ENCODE assay signal across 19 cellular contexts in genomic region chr17:79251824-79252223, GRCh38.
"Had no signal": no experiment of that assay in that cellular context is flagged by ENCODE, and none has a peak within 500 bp of the region (broad histone marks: within the 10 kb centered on the region; RNA-seq: fewer than 3 reads in every experiment).

No MANE protein-coding gene starts in this region.

- ATAC-seq: activated CD4-positive, CD25-positive, alpha-beta regulatory T cell treated with anti-CD3 and anti-CD28 coated beads, Interleukin-2, amount 50 U/mL, for 24 hours; activated CD8-positive, alpha-beta T cell treated with anti-CD3 and anti-CD28 coated beads for 36 hours had no signal

- H3K27ac Mint-ChIP-seq: activated CD8-positive, alpha-beta T cell treated with anti-CD3 and anti-CD28 coated beads for 36 hours; activated naive CD8-positive, alpha-beta T cell treated with anti-CD3 and anti-CD28 coated beads, Interleukin-2, amount 10 ng/mL, durations not matched to agents 7 days and 5 days; T-helper 1 cell treated with Interleukin-12 subunit alpha and Interleukin-12 subunit beta and Interleukin-4 antibody, amounts not matched to agents 30 μg/mL and 1 μg/mL, for 36 hours had no signal

- H3K27ac ChIP-seq: adrenal gland, Peyer's patch had no signal

- H3K4me3 Mint-ChIP-seq: activated CD8-positive, alpha-beta T cell treated with anti-CD3 and anti-CD28 coated beads for 36 hours; activated naive CD8-positive, alpha-beta T cell treated with anti-CD3 and anti-CD28 coated beads, Interleukin-2, amount 10 ng/mL, durations not matched to agents 7 days and 5 days; central memory CD8-positive, alpha-beta T cell; T-helper 1 cell treated with Interleukin-12 subunit alpha and Interleukin-12 subunit beta and Interleukin-4 antibody, amounts not matched to agents 30 μg/mL and 1 μg/mL, for 36 hours had no signal

- DNase-seq: activated CD4-positive, alpha-beta T cell treated with anti-CD3 and anti-CD28 coated beads for 4 hours; activated CD8-positive, alpha-beta memory T cell treated with anti-CD3 and anti-CD28 coated beads, Interleukin-2, amount 50 U/mL, for 4 hours; activated CD8-positive, alpha-beta T cell treated with anti-CD3 and anti-CD28 coated beads for 36 hours; activated naive CD4-positive, alpha-beta T cell treated with anti-CD3 and anti-CD28 coated beads, Interleukin-2, amount 50 U/mL, for 16 hours; activated naive CD8-positive, alpha-beta T cell treated with anti-CD3 and anti-CD28 coated beads, Interleukin-2, amount 10 ng/mL, durations not matched to agents 7 days and 5 days; adrenal gland; anterior cingulate cortex; NCI-H1105 treated with DMSO at 0.1 percent for 48 hours; NCI-H1930; NCI-H345; NCI-H510A; NCI-H526 treated with DMSO at 0.1 percent for 48 hours; NK-92 treated with Interleukin-12 subunit alpha and Interleukin-12 subunit beta, amount 100 ng/mL, for 24 hours; OCI-M1; Peyer's patch; SHP77 treated with DMSO at 0.1 percent for 48 hours had no signal

- H3K27me3 ChIP-seq: Peyer's patch had no signal

- H3K9me3 ChIP-seq: adrenal gland, Peyer's patch had no signal

- H3K36me3 Mint-ChIP-seq: activated naive CD8-positive, alpha-beta T cell treated with anti-CD3 and anti-CD28 coated beads, Interleukin-2, amount 10 ng/mL, durations not matched to agents 7 days and 5 days had no signal

- H3K4me3 ChIP-seq: adrenal gland, Peyer's patch had no signal

- H3K36me3 ChIP-seq: adrenal gland, Peyer's patch had no signal

- H3K9me3 Mint-ChIP-seq: activated CD8-positive, alpha-beta T cell treated with anti-CD3 and anti-CD28 coated beads for 36 hours; activated naive CD8-positive, alpha-beta T cell treated with anti-CD3 and anti-CD28 coated beads, Interleukin-2, amount 10 ng/mL, durations not matched to agents 7 days and 5 days; central memory CD8-positive, alpha-beta T cell; T-helper 1 cell treated with Interleukin-12 subunit alpha and Interleukin-12 subunit beta and Interleukin-4 antibody, amounts not matched to agents 30 μg/mL and 1 μg/mL, for 36 hours had no signal

- H3K4me1 ChIP-seq: adrenal gland, Peyer's patch had no signal

- H3K4me1 Mint-ChIP-seq: activated naive CD8-positive, alpha-beta T cell treated with anti-CD3 and anti-CD28 coated beads, Interleukin-2, amount 10 ng/mL, durations not matched to agents 7 days and 5 days; central memory CD8-positive, alpha-beta T cell had no signal
